Comparison of ENCODE assay signal across 8 cellular contexts in genomic region chr1:21706151-21706835, GRCh38. TPM values are rescaled to one million over a fixed set of nuclear protein-coding genes. Genes with fewer than 3 reads are reported as not detected.
DNase-seq lines count a peak whose midpoint lies in the region; ATAC-seq and TF ChIP-seq lines count a peak whose summit lies in the region.

No MANE protein-coding gene starts in this region.

- H3K27me3 ChIP-seq in brain microvascular endothelial cell (replicated peaks) (no peaks in the 10 kb centered on the region), osteoblast (ENCODE audit: insufficient read depth, low read length) (no peaks in the 10 kb centered on the region)

- intact Hi-C loops in activated CD8-positive, alpha-beta T cell treated with anti-CD3 and anti-CD28 coated beads for 36 hours (cut with micrococcal nuclease) = no loop called here

- TF ChIP-seq CTCF in AG10803 (conservative IDR thresholded peaks at IDR 0.05; ENCODE audit: low read length) = no peak
- no peak for TF ChIP-seq CTCF in brain microvascular endothelial cell (IDR thresholded peaks at IDR 0.05; ENCODE audit: low read depth, low read length, missing control alignments)
- no peak for TF ChIP-seq CTCF in activated CD8-positive, alpha-beta T cell treated with anti-CD3 and anti-CD28 coated beads for 36 hours (IDR thresholded peaks at IDR 0.05)
- TF ChIP-seq CTCF in osteoblast (IDR thresholded peaks at IDR 0.05; ENCODE audit: extremely low read depth, low read depth, low read length) = no peak
- TF ChIP-seq CTCF in GM13977 (IDR thresholded peaks at IDR 0.05; ENCODE audit: extremely low read depth, insufficient read depth, missing control alignments) = no peak

- H3K4me3 ChIP-seq in AG10803 (ENCODE audit: low read length) (no peak overlapping the region), brain microvascular endothelial cell (ENCODE audit: low read depth, low read length) (no peak overlapping the region), osteoblast (ENCODE audit: insufficient read depth, low read length) (no peak overlapping the region)

- no peak for ATAC-seq in activated CD8-positive, alpha-beta T cell treated with anti-CD3 and anti-CD28 coated beads for 36 hours

- no peaks in the 10 kb centered on the region for H3K9me3 ChIP-seq in osteoblast (ENCODE audit: low read depth, low read length)

- TF ChIP-seq EP300 in Ishikawa (IDR thresholded peaks at IDR 0.05; ENCODE audit: borderline replicate concordance) = no peak

- no peaks in the 10 kb centered on the region for H3K9me3 Mint-ChIP-seq in activated CD8-positive, alpha-beta T cell treated with anti-CD3 and anti-CD28 coated beads for 36 hours

- H3K27ac ChIP-seq in brain microvascular endothelial cell = no peak overlapping the region
- H3K27ac ChIP-seq in osteoblast (ENCODE audit: low read depth, low read length) = no peak overlapping the region

- no peaks in the 10 kb centered on the region for H3K79me2 ChIP-seq in osteoblast (ENCODE audit: insufficient read depth, low read length)

- DNase-seq in AG10803 (ENCODE audit: low read depth) = peak; percentile 64
- peak; percentile 29 for DNase-seq in brain microvascular endothelial cell
- peak; percentile 56 for DNase-seq in iris pigment epithelial cell (ENCODE audit: low read depth)
- DNase-seq in activated CD8-positive, alpha-beta T cell treated with anti-CD3 and anti-CD28 coated beads for 36 hours = no peak
- DNase-seq in NCI-H187 (lab: John Stamatoyannopoulos, UW) = no peak
- no peak for DNase-seq in osteoblast (ENCODE audit: insufficient read length, low spot score, missing footprints)
- DNase-seq in GM13977 (ENCODE audit: low spot score) = no peak

- peaks cover 20% of the 10 kb centered on the region for H3K36me3 Mint-ChIP-seq in activated CD8-positive, alpha-beta T cell treated with anti-CD3 and anti-CD28 coated beads for 36 hours (ENCODE audit: low read depth)

- in situ Hi-C loops in brain microvascular endothelial cell (cut with HindIII; ENCODE audit: low pct_ligation_motif_present, low sequenced_read_pairs) = no loop called here
- in situ Hi-C loops in GM13977 (cut with MboI; ENCODE audit: low pct_unique_long_range_greater_than_20kb, low sequenced_read_pairs, unreplicated experiment) = loop anchor here (25.0 kb wide), 1 partner anchor 256 kb away; no protein-coding TSS in a partner anchor

- H3K4me1 ChIP-seq in osteoblast (ENCODE audit: insufficient read depth, low read length) = peaks cover 34% of the 10 kb centered on the region

- H3K27me3 Mint-ChIP-seq in activated CD8-positive, alpha-beta T cell treated with anti-CD3 and anti-CD28 coated beads for 36 hours = no peaks in the 10 kb centered on the region

- no peak overlapping the region for H2AFZ ChIP-seq in osteoblast (ENCODE audit: low read length)

- no peak overlapping the region for H3K4me2 ChIP-seq in osteoblast (ENCODE audit: insufficient read depth, low read length)

- POLR2A ChIA-PET in activated CD8-positive, alpha-beta T cell treated with anti-CD3 and anti-CD28 coated beads for 36 hours (lab: Charles Lee) = no interaction called here

- peaks cover 6% of the 10 kb centered on the region for H3K4me1 Mint-ChIP-seq in activated CD8-positive, alpha-beta T cell treated with anti-CD3 and anti-CD28 coated beads for 36 hours (ENCODE audit: low read depth)

- peaks cover 19% of the 10 kb centered on the region for H4K20me1 ChIP-seq in osteoblast (ENCODE audit: insufficient read depth, low read length)

- H3K36me3 ChIP-seq in brain microvascular endothelial cell (replicated peaks) (peaks cover 31% of the 10 kb centered on the region), osteoblast (ENCODE audit: insufficient read depth, low read length) (peaks cover 29% of the 10 kb centered on the region)

- H3K27ac Mint-ChIP-seq in activated CD8-positive, alpha-beta T cell treated with anti-CD3 and anti-CD28 coated beads for 36 hours = no peak overlapping the region

- H3K4me3 Mint-ChIP-seq in activated CD8-positive, alpha-beta T cell treated with anti-CD3 and anti-CD28 coated beads for 36 hours = no peak overlapping the region

- TF ChIP-seq RAD21 in Ishikawa (IDR thresholded peaks at IDR 0.05; ENCODE audit: low read depth) = no peak

- CTCF ChIA-PET in activated CD8-positive, alpha-beta T cell treated with anti-CD3 and anti-CD28 coated beads for 36 hours (lab: Charles Lee) = no interaction called here

TF ChIP-seq in Ishikawa, 13 proteins besides CTCF, POLR2A, EP300 and RAD21:
- TF ChIP-seq REST (IDR thresholded peaks at IDR 0.05; ENCODE audit: low read depth) (peak; percentile 48; the same call in 1 of the 2 replicates), TAF1 (IDR thresholded peaks at IDR 0.05; ENCODE audit: low read depth) (no peak), YY1 (IDR thresholded peaks at IDR 0.05; ENCODE audit: low read depth) (no peak), NFIC (IDR thresholded peaks at IDR 0.05) (no peak), CEBPB (IDR thresholded peaks at IDR 0.05) (no peak), USF1 (IDR thresholded peaks at IDR 0.05) (no peak), ZBTB7A (IDR thresholded peaks at IDR 0.05; ENCODE audit: low read depth) (no peak)

RNA-seq across cellular contexts. Expression of gene RAP1GAP, which starts 37.1 kb away (rescaled TPM):
- 1 to 10 TPM; 1.3 to 1.6 TPM for total RNA-seq in activated CD8-positive, alpha-beta T cell treated with anti-CD3 and anti-CD28 coated beads for 36 hours
- total RNA-seq in osteoblast = under 0.01 and 0.29 TPM in 2 replicates

Comparison
In these comparisons a context has a peak if more than half of its experiments do, and no peak if none do; other contexts are left out.
1. DNase-seq: peak in AG10803 (single experiment), brain microvascular endothelial cell (single experiment) and iris pigment epithelial cell (single experiment); none in activated CD8-positive, alpha-beta T cell treated with anti-CD3 and anti-CD28 coated beads for 36 hours (single experiment), NCI-H187 (0 of 2), osteoblast (single experiment) and GM13977 (single experiment).